In genomic region chr4:150038335-150039076, GRCh38 we compare ENCODE assay signal across 11 cellular contexts. TPM values are rescaled to one million over a fixed set of nuclear protein-coding genes. Genes with fewer than 3 reads are reported as not detected.
DNase-seq lines count a peak whose midpoint lies in the region; ATAC-seq and TF ChIP-seq lines count a peak whose summit lies in the region.
"Had no signal": no experiment of that assay in that cellular context is flagged by ENCODE, and none has a peak within 500 bp of the region (broad histone marks: within the 10 kb centered on the region; RNA-seq: fewer than 3 reads in every experiment).

No MANE protein-coding gene starts in this region.

- no peaks in the 10 kb centered on the region for H3K27me3 ChIP-seq in lower lobe of right lung (ENCODE audit: low read depth)

- no peak overlapping the region for H3K4me3 ChIP-seq in lower lobe of right lung

- intact Hi-C loops in lower lobe of right lung (cut with DNase I) = no loop called here

- TF ChIP-seq CTCF in GM10266 (IDR thresholded peaks at IDR 0.05; ENCODE audit: control insufficient read depth, insufficient read depth, low read depth, missing control alignments) (no peak), lower lobe of right lung (IDR thresholded peaks at IDR 0.05) (no peak)

- ATAC-seq in GM19395 (IDR thresholded peaks at IDR 0.05; ENCODE audit: unreplicated experiment) (peak; percentile 96), HG02852 (IDR thresholded peaks at IDR 0.05; ENCODE audit: unreplicated experiment) (peak; percentile 95), HG03565 (IDR thresholded peaks at IDR 0.05; ENCODE audit: unreplicated experiment) (peak; percentile 96), lower lobe of right lung (no peak)

- H3K9me3 ChIP-seq in lower lobe of right lung = no peaks in the 10 kb centered on the region

- no peak overlapping the region for H3K27ac ChIP-seq in lower lobe of right lung

- DNase-seq in GM10266 (ENCODE audit: extremely low spot score) (peak; percentile 22), lower lobe of right lung (no peak), NCI-H2171 (lab: John Stamatoyannopoulos, UW) (no peak), cerebellum (ENCODE audit: low spot score) (no peak), NCI-H2081 treated with DMSO at 0.1 percent for 48 hours (lab: John Stamatoyannopoulos, UW) (no peak)
- DNase-seq: activated CD4-positive, alpha-beta T cell treated with anti-CD3 and anti-CD28 coated beads, Interleukin-2, amount 50 U/mL, for 4 hours; effector CD8-positive, alpha-beta T cell; NCI-H2227 treated with DMSO at 0.1 percent for 48 hours had no signal

- H3K4me1 ChIP-seq in lower lobe of right lung = no peaks in the 10 kb centered on the region

- no peaks in the 10 kb centered on the region for H3K36me3 ChIP-seq in lower lobe of right lung

RNA-seq across cellular contexts. Expression of gene DCLK2, which starts 39.7 kb away (rescaled TPM):
- total RNA-seq in lower lobe of right lung (2.9 TPM), cerebellum (145 TPM)

Comparison
In these comparisons a context has a peak if more than half of its experiments do, and no peak if none do; other contexts are left out.
1. ATAC-seq: peak in GM19395 (single experiment), HG02852 (single experiment) and HG03565 (single experiment); none in lower lobe of right lung (0 of 2).
2. RNA of gene DCLK2, which starts 39.7 kb away (total RNA-seq): 145 TPM in cerebellum (single experiment); 2.9 TPM in lower lobe of right lung (single experiment); every median in the first group is over 10 times any median in the second.